14 cellular contexts compared by ENCODE assay signal in genomic region chr15:101458908-101459578, GRCh38. TPM values are rescaled to one million over a fixed set of nuclear protein-coding genes. Genes with fewer than 3 reads are reported as not detected.
DNase-seq lines count a peak whose midpoint lies in the region; ATAC-seq, FAIRE-seq and TF ChIP-seq lines count a peak whose summit lies in the region.
"Had no signal": no experiment of that assay in that cellular context is flagged by ENCODE, and none has a peak within 500 bp of the region (broad histone marks: within the 10 kb centered on the region; RNA-seq: fewer than 3 reads in every experiment).

No MANE protein-coding gene starts in this region.

- H3K9me3 ChIP-seq in BLaER1 treated with 17β-estradiol and CSF1 and Interleukin-3, amounts not matched to agents 10 nM and 100 nM (replicated peaks in 1 of 11), result peaks cover 0 to under 1% (median 0%) of the 10 kb centered on the region in 11 experiments; a peak in 1 of 22 replicates
- no peaks in the 10 kb centered on the region for H3K9me3 ChIP-seq in kidney (ENCODE audit: control insufficient read depth in 1 of 2, low read length in 2 of 2)
- no peaks in the 10 kb centered on the region for H3K9me3 ChIP-seq in effector memory CD4-positive, alpha-beta T cell (ENCODE audit: control insufficient read depth, low read length)

- H4K20me1 ChIP-seq in BLaER1 treated with 17β-estradiol and CSF1 and Interleukin-3, amounts not matched to agents 10 nM and 100 nM, result no peaks in the 10 kb centered on the region

- H3K4me2 ChIP-seq in BLaER1 treated with 17β-estradiol and CSF1 and Interleukin-3, amounts not matched to agents 10 nM and 100 nM, result peak overlapping the region; percentile 61 to 92 (median 85)

- no peak for FAIRE-seq in kidney (lab: Jason Lieb, UNC)

- DNase-seq in dorsolateral prefrontal cortex (peak in 1 of 10 donors; percentile 13), kidney (peak; percentile 35), renal cortical epithelial cell (ENCODE audit: low read depth) (peak; percentile 25), cortex of kidney (lab: John Stamatoyannopoulos, UW) (no peak)
- no peak for DNase-seq in stimulated activated naive CD4-positive, alpha-beta T cell treated with Interleukin-2 at 50 U/mL for 16 hours (lab: John Stamatoyannopoulos, UW)
- no peak for DNase-seq in effector memory CD4-positive, alpha-beta T cell
- DNase-seq: activated naive CD4-positive, alpha-beta T cell treated with anti-CD3 and anti-CD28 coated beads, Interleukin-2, amount 10 ng/mL, durations not matched to agents 7 days and 5 days; NCI-H1436; NCI-H510A had no signal

- no peak for ATAC-seq in HG02970 (IDR thresholded peaks at IDR 0.05; ENCODE audit: low FRiP score, unreplicated experiment)

- intact Hi-C loops in dorsolateral prefrontal cortex (cut with DNase I), result no loop called here
- intact Hi-C loops in kidney (cut with DNase I), result no loop called here

- H3K4me1 ChIP-seq in BLaER1 treated with 17β-estradiol and CSF1 and Interleukin-3, amounts not matched to agents 10 nM and 100 nM, result peaks cover 53 to 76% (median 68%) of the 10 kb centered on the region in 10 experiments
- peaks cover 0 to 3% of the 10 kb centered on the region in 2 donors for H3K4me1 ChIP-seq in kidney (ENCODE audit: control insufficient read depth in 1 of 2, insufficient read depth in 1 of 2, low read depth in 1 of 2, low read length in 2 of 2)
- H3K4me1 ChIP-seq in effector memory CD4-positive, alpha-beta T cell (ENCODE audit: control insufficient read depth, insufficient read depth, low read length, poor library complexity, severe bottlenecking), result no peaks in the 10 kb centered on the region

- peak overlapping the region in 6 of 11 experiments; percentile 30 to 75 (median 70); a peak in 11 of 22 replicates for H3K27ac ChIP-seq in BLaER1 treated with 17β-estradiol and CSF1 and Interleukin-3, amounts not matched to agents 10 nM and 100 nM
- H3K27ac ChIP-seq in dorsolateral prefrontal cortex (peak overlapping the region in 33 of 59 donors; percentile 16 to 96 (median 44)), kidney (ENCODE audit: low read depth in 2 of 2, low read length in 2 of 2) (peak overlapping the region in 1 of 2 donors; percentile 66)
- H3K27ac ChIP-seq in effector memory CD4-positive, alpha-beta T cell (ENCODE audit: insufficient read depth, low read length, poor library complexity, severe bottlenecking), result no peak overlapping the region
- H3K27ac ChIP-seq: cardiac muscle cell, VCaP had no signal

- 0 out of 20 replicates have a peak overlapping the region, but pooled peaks of 1 of the 10 experiments have one; percentile 29 for H3K4me3 ChIP-seq in BLaER1 treated with 17β-estradiol and CSF1 and Interleukin-3, amounts not matched to agents 10 nM and 100 nM
- H3K4me3 ChIP-seq in dorsolateral prefrontal cortex (no peak overlapping the region), kidney (ENCODE audit: low read length in 2 of 2) (no peak overlapping the region)
- H3K4me3 ChIP-seq in effector memory CD4-positive, alpha-beta T cell (ENCODE audit: insufficient read depth, low read depth, low read length, poor library complexity, severe bottlenecking), result no peak overlapping the region
- H3K4me3 ChIP-seq: cardiac muscle cell, skin epidermis had no signal

- H3K27me3 ChIP-seq in BLaER1 treated with 17β-estradiol and CSF1 and Interleukin-3, amounts not matched to agents 10 nM and 100 nM, result peaks cover 0 to 9% (median 0%) of the 10 kb centered on the region in 11 experiments; a peak in 1 of 22 replicates
- H3K27me3 ChIP-seq in dorsolateral prefrontal cortex, result no peaks in the 10 kb centered on the region
- H3K27me3 ChIP-seq in effector memory CD4-positive, alpha-beta T cell (replicated peaks; ENCODE audit: control insufficient read depth, insufficient read depth, low read length, poor library complexity, severe bottlenecking), result no peaks in the 10 kb centered on the region
- H3K27me3 ChIP-seq: cardiac muscle cell had no signal

- H3K9ac ChIP-seq in BLaER1 treated with 17β-estradiol and CSF1 and Interleukin-3, amounts not matched to agents 10 nM and 100 nM, result peak overlapping the region in 5 of 11 experiments; percentile 19 to 71 (median 66); a peak in 8 of 22 replicates
- no peak overlapping the region for H3K9ac ChIP-seq in kidney (ENCODE audit: low read length in 2 of 2)

- no peak for TF ChIP-seq CTCF in dorsolateral prefrontal cortex (IDR thresholded peaks at IDR 0.05 in 54 of 56, conservative IDR thresholded peaks at IDR 0.05 in 2 of 56; ENCODE audit: low read depth in 1 of 56, partially characterized antibody in 56 of 56)
- TF ChIP-seq CTCF in kidney (IDR thresholded peaks at IDR 0.05; ENCODE audit: borderline replicate concordance, extremely low read depth, insufficient read depth), result no peak

- H3K36me3 ChIP-seq in BLaER1 treated with 17β-estradiol and CSF1 and Interleukin-3, amounts not matched to agents 10 nM and 100 nM, result no peaks in the 10 kb centered on the region
- H3K36me3 ChIP-seq in kidney (ENCODE audit: control insufficient read depth in 1 of 2, insufficient read depth in 2 of 2, low read length in 2 of 2), result no peaks in the 10 kb centered on the region
- H3K36me3 ChIP-seq in effector memory CD4-positive, alpha-beta T cell (ENCODE audit: control insufficient read depth, insufficient read depth, low read length), result no peaks in the 10 kb centered on the region
- H3K36me3 ChIP-seq: cardiac muscle cell had no signal

RNA-seq across cellular contexts. Expression of gene PCSK6, which starts 30.5 kb away (rescaled TPM):
- total RNA-seq in dorsolateral prefrontal cortex (100 to 1,000 TPM in 22 of 120 experiments, 10 to 100 TPM in 98; 15.2 to 217 (median 52.8) TPM), kidney (7.3 TPM), renal cortical epithelial cell (1.2 and 11.0 TPM in 2 replicates)
- 3.8 TPM for polyA plus RNA-seq in kidney (ENCODE audit: insufficient read depth, low read depth, low replicate concordance)

Comparison
In these comparisons a context has a peak if more than half of its experiments do, and no peak if none do; other contexts are left out.
1. DNase-seq: peak in kidney (single experiment) and renal cortical epithelial cell (single experiment); none in stimulated activated naive CD4-positive, alpha-beta T cell treated with Interleukin-2 at 50 U/mL for 16 hours (single experiment), effector memory CD4-positive, alpha-beta T cell (0 of 3) and cortex of kidney (single experiment).